In the genomic region with DNA sequence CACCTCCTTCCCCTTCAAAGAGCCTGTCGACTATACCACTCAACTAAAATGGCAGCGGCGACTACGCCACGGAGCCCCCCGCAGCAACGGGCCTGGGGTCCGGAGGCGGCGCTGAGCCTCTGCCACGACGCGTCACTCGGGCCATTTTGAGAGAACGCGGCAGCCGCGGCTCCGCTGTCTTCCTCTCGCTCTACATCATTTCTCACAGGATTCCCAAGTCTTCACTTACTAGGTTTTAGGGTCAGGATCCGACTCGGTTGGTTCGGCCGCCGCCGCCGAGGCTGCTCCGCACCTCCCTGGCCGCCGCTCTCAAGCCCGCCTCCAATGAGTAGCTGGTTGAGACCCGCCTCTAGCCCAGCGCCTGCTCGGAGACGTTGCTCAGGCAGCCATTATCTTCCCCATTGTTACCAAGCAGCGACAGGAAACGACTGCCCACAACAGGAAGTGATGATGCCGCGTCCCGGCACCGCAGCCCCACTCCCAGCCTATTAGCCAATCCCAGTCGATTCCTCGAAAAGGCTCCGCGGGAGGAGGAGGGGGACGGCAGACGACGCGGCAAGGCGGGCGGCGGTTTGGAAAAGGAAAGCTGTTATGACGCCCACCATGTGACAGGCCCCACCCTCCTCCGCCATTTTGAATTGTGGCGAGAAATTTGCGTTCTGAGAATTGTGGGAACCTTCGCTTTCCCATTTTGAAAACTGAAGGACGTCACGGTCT, we compare ENCODE assay signal across 1 cellular context.
A peak's percentile ranks its signal among the peaks of the same experiment; 100 is the strongest.
TF ChIP-seq lines count a peak whose summit lies in the region.

A gene with protein sequence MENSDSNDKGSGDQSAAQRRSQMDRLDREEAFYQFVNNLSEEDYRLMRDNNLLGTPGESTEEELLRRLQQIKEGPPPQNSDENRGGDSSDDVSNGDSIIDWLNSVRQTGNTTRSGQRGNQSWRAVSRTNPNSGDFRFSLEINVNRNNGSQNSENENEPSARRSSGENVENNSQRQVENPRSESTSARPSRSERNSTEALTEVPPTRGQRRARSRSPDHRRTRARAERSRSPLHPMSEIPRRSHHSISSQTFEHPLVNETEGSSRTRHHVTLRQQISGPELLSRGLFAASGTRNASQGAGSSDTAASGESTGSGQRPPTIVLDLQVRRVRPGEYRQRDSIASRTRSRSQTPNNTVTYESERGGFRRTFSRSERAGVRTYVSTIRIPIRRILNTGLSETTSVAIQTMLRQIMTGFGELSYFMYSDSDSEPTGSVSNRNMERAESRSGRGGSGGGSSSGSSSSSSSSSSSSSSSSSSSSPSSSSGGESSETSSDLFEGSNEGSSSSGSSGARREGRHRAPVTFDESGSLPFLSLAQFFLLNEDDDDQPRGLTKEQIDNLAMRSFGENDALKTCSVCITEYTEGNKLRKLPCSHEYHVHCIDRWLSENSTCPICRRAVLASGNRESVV (minus strand): TSS at position 432 of the 717 bp plus-strand sequence. CDS start 18,647 bp downstream, outside the sequence.

TF ChIP-seq in HepG2, 621 proteins besides CTCF, POLR2A, EP300 and RAD21 (continued from another document and continues in another):
- TF ChIP-seq GABPA (IDR thresholded peaks at IDR 0.05; ENCODE audit: low read depth, low read length) (peak; percentile 76), GABPA (CRISPR knock-in tag; IDR thresholded peaks at IDR 0.05; ENCODE audit: low read depth) (peak; percentile 94), ZBTB7A (CRISPR knock-in tag; IDR thresholded peaks at IDR 0.05) (no peak), ZFY (CRISPR knock-in tag; IDR thresholded peaks at IDR 0.05) (no peak), ZFP36L1 (CRISPR knock-in tag; IDR thresholded peaks at IDR 0.05) (no peak), ZBTB20 (CRISPR knock-in tag; IDR thresholded peaks at IDR 0.05; ENCODE audit: borderline replicate concordance, low read depth) (no peak), MAFG (CRISPR knock-in tag; IDR thresholded peaks at IDR 0.05) (no peak), NFE2L1 (CRISPR knock-in tag; IDR thresholded peaks at IDR 0.05; ENCODE audit: borderline replicate concordance) (no peak), CAMTA2 (CRISPR knock-in tag; IDR thresholded peaks at IDR 0.05; ENCODE audit: borderline replicate concordance) (no peak), RFX1 (IDR thresholded peaks at IDR 0.05) (no peak; the same call in 1 of the 2 replicates), ZNF883 (CRISPR knock-in tag; IDR thresholded peaks at IDR 0.05; ENCODE audit: not compliant biosample characterization) (no peak), ZNF510 (CRISPR knock-in tag; IDR thresholded peaks at IDR 0.05; ENCODE audit: low read depth) (no peak), TEAD2 (CRISPR knock-in tag; IDR thresholded peaks at IDR 0.05) (no peak), ZNF766 (CRISPR knock-in tag; IDR thresholded peaks at IDR 0.05; ENCODE audit: borderline replicate concordance) (no peak), ZNF790 (CRISPR knock-in tag; IDR thresholded peaks at IDR 0.05; ENCODE audit: borderline replicate concordance) (no peak), ATF7 (IDR thresholded peaks at IDR 0.05) (no peak), ATF7 (CRISPR knock-in tag; IDR thresholded peaks at IDR 0.05) (no peak), STAT5B (CRISPR knock-in tag; IDR thresholded peaks at IDR 0.05) (no peak), HDAC1 (CRISPR knock-in tag; IDR thresholded peaks at IDR 0.05) (peak; percentile 71), STAG1 (CRISPR knock-in tag; IDR thresholded peaks at IDR 0.05) (no peak), MTA3 (CRISPR knock-in tag; IDR thresholded peaks at IDR 0.05) (no peak), ZNF230 (CRISPR knock-in tag; IDR thresholded peaks at IDR 0.05) (no peak), NKX3-1 (CRISPR knock-in tag; IDR thresholded peaks at IDR 0.05) (no peak), ZNF264 (CRISPR knock-in tag; IDR thresholded peaks at IDR 0.05) (no peak), HDAC2 (CRISPR knock-in tag; IDR thresholded peaks at IDR 0.05) (no peak), ATM (IDR thresholded peaks at IDR 0.05; ENCODE audit: borderline replicate concordance) (no peak), PRPF4 (IDR thresholded peaks at IDR 0.05; ENCODE audit: low read depth, low read length, poor library complexity, severe bottlenecking) (no peak)
- TF ChIP-seq, protein P1, sequence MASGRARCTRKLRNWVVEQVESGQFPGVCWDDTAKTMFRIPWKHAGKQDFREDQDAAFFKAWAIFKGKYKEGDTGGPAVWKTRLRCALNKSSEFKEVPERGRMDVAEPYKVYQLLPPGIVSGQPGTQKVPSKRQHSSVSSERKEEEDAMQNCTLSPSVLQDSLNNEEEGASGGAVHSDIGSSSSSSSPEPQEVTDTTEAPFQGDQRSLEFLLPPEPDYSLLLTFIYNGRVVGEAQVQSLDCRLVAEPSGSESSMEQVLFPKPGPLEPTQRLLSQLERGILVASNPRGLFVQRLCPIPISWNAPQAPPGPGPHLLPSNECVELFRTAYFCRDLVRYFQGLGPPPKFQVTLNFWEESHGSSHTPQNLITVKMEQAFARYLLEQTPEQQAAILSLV (CRISPR knock-in tag; IDR thresholded peaks at IDR 0.05; ENCODE audit: borderline replicate concordance) = no peak
- TF ChIP-seq, protein P2, sequence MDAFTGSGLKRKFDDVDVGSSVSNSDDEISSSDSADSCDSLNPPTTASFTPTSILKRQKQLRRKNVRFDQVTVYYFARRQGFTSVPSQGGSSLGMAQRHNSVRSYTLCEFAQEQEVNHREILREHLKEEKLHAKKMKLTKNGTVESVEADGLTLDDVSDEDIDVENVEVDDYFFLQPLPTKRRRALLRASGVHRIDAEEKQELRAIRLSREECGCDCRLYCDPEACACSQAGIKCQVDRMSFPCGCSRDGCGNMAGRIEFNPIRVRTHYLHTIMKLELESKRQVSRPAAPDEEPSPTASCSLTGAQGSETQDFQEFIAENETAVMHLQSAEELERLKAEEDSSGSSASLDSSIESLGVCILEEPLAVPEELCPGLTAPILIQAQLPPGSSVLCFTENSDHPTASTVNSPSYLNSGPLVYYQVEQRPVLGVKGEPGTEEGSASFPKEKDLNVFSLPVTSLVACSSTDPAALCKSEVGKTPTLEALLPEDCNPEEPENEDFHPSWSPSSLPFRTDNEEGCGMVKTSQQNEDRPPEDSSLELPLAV (CRISPR knock-in tag; conservative IDR thresholded peaks at IDR 0.05; ENCODE audit: low read depth) = no peak
- TF ChIP-seq, protein P3, sequence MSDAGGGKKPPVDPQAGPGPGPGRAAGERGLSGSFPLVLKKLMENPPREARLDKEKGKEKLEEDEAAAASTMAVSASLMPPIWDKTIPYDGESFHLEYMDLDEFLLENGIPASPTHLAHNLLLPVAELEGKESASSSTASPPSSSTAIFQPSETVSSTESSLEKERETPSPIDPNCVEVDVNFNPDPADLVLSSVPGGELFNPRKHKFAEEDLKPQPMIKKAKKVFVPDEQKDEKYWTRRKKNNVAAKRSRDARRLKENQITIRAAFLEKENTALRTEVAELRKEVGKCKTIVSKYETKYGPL (CRISPR knock-in tag; IDR thresholded peaks at IDR 0.05) = no peak
- TF ChIP-seq, protein P4, sequence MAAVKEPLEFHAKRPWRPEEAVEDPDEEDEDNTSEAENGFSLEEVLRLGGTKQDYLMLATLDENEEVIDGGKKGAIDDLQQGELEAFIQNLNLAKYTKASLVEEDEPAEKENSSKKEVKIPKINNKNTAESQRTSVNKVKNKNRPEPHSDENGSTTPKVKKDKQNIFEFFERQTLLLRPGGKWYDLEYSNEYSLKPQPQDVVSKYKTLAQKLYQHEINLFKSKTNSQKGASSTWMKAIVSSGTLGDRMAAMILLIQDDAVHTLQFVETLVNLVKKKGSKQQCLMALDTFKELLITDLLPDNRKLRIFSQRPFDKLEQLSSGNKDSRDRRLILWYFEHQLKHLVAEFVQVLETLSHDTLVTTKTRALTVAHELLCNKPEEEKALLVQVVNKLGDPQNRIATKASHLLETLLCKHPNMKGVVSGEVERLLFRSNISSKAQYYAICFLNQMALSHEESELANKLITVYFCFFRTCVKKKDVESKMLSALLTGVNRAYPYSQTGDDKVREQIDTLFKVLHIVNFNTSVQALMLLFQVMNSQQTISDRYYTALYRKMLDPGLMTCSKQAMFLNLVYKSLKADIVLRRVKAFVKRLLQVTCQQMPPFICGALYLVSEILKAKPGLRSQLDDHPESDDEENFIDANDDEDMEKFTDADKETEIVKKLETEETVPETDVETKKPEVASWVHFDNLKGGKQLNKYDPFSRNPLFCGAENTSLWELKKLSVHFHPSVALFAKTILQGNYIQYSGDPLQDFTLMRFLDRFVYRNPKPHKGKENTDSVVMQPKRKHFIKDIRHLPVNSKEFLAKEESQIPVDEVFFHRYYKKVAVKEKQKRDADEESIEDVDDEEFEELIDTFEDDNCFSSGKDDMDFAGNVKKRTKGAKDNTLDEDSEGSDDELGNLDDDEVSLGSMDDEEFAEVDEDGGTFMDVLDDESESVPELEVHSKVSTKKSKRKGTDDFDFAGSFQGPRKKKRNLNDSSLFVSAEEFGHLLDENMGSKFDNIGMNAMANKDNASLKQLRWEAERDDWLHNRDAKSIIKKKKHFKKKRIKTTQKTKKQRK (IDR thresholded peaks at IDR 0.05; ENCODE audit: low read length) = no peak
- TF ChIP-seq, protein P5, sequence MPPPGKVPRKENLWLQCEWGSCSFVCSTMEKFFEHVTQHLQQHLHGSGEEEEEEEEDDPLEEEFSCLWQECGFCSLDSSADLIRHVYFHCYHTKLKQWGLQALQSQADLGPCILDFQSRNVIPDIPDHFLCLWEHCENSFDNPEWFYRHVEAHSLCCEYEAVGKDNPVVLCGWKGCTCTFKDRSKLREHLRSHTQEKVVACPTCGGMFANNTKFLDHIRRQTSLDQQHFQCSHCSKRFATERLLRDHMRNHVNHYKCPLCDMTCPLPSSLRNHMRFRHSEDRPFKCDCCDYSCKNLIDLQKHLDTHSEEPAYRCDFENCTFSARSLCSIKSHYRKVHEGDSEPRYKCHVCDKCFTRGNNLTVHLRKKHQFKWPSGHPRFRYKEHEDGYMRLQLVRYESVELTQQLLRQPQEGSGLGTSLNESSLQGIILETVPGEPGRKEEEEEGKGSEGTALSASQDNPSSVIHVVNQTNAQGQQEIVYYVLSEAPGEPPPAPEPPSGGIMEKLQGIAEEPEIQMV (CRISPR knock-in tag; IDR thresholded peaks at IDR 0.05; ENCODE audit: low read depth) = no peak
- TF ChIP-seq, protein P6, sequence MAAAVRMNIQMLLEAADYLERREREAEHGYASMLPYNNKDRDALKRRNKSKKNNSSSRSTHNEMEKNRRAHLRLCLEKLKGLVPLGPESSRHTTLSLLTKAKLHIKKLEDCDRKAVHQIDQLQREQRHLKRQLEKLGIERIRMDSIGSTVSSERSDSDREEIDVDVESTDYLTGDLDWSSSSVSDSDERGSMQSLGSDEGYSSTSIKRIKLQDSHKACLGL (CRISPR knock-in tag; IDR thresholded peaks at IDR 0.05) = no peak
- TF ChIP-seq, protein P7, sequence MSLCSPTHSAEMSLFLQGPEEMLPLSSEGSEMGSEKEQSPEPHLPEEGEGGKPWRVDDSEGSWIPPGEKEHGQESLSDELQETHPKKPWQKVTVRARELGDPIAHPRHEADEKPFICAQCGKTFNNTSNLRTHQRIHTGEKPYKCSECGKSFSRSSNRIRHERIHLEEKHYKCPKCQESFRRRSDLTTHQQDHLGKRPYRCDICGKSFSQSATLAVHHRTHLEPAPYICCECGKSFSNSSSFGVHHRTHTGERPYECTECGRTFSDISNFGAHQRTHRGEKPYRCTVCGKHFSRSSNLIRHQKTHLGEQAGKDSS (CRISPR knock-in tag; IDR thresholded peaks at IDR 0.05; ENCODE audit: borderline replicate concordance, low read depth) = no peak
- TF ChIP-seq, protein P8, sequence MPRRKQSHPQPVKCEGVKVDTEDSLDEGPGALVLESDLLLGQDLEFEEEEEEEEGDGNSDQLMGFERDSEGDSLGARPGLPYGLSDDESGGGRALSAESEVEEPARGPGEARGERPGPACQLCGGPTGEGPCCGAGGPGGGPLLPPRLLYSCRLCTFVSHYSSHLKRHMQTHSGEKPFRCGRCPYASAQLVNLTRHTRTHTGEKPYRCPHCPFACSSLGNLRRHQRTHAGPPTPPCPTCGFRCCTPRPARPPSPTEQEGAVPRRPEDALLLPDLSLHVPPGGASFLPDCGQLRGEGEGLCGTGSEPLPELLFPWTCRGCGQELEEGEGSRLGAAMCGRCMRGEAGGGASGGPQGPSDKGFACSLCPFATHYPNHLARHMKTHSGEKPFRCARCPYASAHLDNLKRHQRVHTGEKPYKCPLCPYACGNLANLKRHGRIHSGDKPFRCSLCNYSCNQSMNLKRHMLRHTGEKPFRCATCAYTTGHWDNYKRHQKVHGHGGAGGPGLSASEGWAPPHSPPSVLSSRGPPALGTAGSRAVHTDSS (CRISPR knock-in tag; conservative IDR thresholded peaks at IDR 0.05) = no peak
- TF ChIP-seq, protein P9, sequence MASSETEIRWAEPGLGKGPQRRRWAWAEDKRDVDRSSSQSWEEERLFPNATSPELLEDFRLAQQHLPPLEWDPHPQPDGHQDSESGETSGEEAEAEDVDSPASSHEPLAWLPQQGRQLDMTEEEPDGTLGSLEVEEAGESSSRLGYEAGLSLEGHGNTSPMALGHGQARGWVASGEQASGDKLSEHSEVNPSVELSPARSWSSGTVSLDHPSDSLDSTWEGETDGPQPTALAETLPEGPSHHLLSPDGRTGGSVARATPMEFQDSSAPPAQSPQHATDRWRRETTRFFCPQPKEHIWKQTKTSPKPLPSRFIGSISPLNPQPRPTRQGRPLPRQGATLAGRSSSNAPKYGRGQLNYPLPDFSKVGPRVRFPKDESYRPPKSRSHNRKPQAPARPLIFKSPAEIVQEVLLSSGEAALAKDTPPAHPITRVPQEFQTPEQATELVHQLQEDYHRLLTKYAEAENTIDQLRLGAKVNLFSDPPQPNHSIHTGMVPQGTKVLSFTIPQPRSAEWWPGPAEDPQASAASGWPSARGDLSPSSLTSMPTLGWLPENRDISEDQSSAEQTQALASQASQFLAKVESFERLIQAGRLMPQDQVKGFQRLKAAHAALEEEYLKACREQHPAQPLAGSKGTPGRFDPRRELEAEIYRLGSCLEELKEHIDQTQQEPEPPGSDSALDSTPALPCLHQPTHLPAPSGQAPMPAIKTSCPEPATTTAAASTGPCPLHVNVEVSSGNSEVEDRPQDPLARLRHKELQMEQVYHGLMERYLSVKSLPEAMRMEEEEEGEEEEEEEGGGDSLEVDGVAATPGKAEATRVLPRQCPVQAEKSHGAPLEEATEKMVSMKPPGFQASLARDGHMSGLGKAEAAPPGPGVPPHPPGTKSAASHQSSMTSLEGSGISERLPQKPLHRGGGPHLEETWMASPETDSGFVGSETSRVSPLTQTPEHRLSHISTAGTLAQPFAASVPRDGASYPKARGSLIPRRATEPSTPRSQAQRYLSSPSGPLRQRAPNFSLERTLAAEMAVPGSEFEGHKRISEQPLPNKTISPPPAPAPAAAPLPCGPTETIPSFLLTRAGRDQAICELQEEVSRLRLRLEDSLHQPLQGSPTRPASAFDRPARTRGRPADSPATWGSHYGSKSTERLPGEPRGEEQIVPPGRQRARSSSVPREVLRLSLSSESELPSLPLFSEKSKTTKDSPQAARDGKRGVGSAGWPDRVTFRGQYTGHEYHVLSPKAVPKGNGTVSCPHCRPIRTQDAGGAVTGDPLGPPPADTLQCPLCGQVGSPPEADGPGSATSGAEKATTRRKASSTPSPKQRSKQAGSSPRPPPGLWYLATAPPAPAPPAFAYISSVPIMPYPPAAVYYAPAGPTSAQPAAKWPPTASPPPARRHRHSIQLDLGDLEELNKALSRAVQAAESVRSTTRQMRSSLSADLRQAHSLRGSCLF (CRISPR knock-in tag; IDR thresholded peaks at IDR 0.05; ENCODE audit: borderline replicate concordance) = no peak
- TF ChIP-seq, protein P10, sequence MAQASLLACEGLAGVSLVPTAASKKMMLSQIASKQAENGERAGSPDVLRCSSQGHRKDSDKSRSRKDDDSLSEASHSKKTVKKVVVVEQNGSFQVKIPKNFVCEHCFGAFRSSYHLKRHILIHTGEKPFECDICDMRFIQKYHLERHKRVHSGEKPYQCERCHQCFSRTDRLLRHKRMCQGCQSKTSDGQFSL (CRISPR knock-in tag; IDR thresholded peaks at IDR 0.05) = no peak
